ENCODE assay signal across 1 cellular context in genomic region chr9:126069400-126069955, GRCh38.
TF ChIP-seq lines count a peak whose summit lies in the region.

No MANE protein-coding gene starts in this region.

TF ChIP-seq in SK-N-SH treated with all-trans-retinoic acid at 6 μM for 48 hours, 23 proteins besides CTCF, POLR2A, EP300 and RAD21 (continued from another document):
- TF ChIP-seq ISL1 (CRISPR knock-in tag; IDR thresholded peaks at IDR 0.05): no peak
- no peak for TF ChIP-seq ZNF565 (CRISPR knock-in tag; conservative IDR thresholded peaks at IDR 0.05; ENCODE audit: low read depth)
- no peak for TF ChIP-seq TSHZ2 (CRISPR knock-in tag; IDR thresholded peaks at IDR 0.05)
- TF ChIP-seq SNAI2 (CRISPR knock-in tag; IDR thresholded peaks at IDR 0.05): no peak
